In genomic region chr17:43015579-43015978, GRCh38 we compare ENCODE assay signal across 1 cellular context.
TF ChIP-seq lines count a peak whose summit lies in the region.

No MANE protein-coding gene starts in this region.

TF ChIP-seq in endothelial cell of umbilical vein, 7 proteins besides CTCF, POLR2A, EP300 and RAD21:
- TF ChIP-seq EZH2 (IDR thresholded peaks at IDR 0.05; ENCODE audit: borderline replicate concordance, low read depth, low read length, severe bottlenecking) (no peak), POLR2AphosphoS5 (IDR thresholded peaks at IDR 0.05; ENCODE audit: insufficient read depth, low read depth, low read length) (peak; percentile 51), JUN (IDR thresholded peaks at IDR 0.05; ENCODE audit: borderline replicate concordance, insufficient read depth, insufficient read length, low read depth) (no peak)
